10 cellular contexts compared by ENCODE assay signal in the genomic region with DNA sequence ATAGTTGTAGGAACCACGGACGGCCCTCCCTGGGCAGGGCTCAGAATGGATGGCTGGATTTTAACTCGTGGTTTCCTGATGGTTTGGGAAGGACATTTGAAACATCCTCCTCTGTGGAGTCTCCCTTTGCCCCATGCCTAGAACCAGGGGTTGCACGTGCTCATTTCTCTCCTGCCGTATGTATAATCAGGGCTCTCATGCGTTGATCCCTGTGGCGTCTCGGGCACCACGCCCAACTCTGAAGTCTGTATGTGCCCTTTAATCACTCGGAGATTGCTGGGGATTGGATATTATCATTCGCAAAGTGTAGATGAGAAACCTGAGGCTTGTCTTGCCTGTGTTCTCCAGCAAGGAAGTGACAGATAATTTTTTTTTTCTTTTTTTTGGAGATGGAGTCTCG.
DNase-seq lines count a peak whose midpoint lies in the region; ATAC-seq lines count a peak whose summit lies in the region.
"Had no signal": no experiment of that assay in that cellular context is flagged by ENCODE, and none has a peak within 500 bp of the region (broad histone marks: within the 10 kb centered on the region; RNA-seq: fewer than 3 reads in every experiment).

No MANE protein-coding gene starts in this region.

- H3K9ac ChIP-seq in duodenal mucosa (ENCODE audit: low read depth in 1 of 2, low read length in 2 of 2): peak overlapping the region; percentile 20 to 65

- peak overlapping the region; percentile 55 for H3K27ac ChIP-seq in duodenal mucosa (ENCODE audit: low read depth, low read length)

- H3K4me1 Mint-ChIP-seq in activated CD4-positive, alpha-beta T cell treated with anti-CD3 and anti-CD28 coated beads, Interleukin-2, amount 10 ng/mL, durations not matched to agents 7 days and 5 days: peaks cover 27% of the 10 kb centered on the region
- H3K4me1 Mint-ChIP-seq in stimulated activated naive B cell treated with anti-CD40 and anti-IgM and Interleukin-4, amounts not matched to agents 10 μg/mL and 1 μg/mL and 100 μg/mL, for 72 hours: peaks cover 25 to 43% of the 10 kb centered on the region in 2 donors

- H3K27me3 Mint-ChIP-seq in activated CD4-positive, alpha-beta T cell treated with anti-CD3 and anti-CD28 coated beads, Interleukin-2, amount 10 ng/mL, durations not matched to agents 7 days and 5 days: no peaks in the 10 kb centered on the region
- no peaks in the 10 kb centered on the region for H3K27me3 Mint-ChIP-seq in stimulated activated naive B cell treated with anti-CD40 and anti-IgM and Interleukin-4, amounts not matched to agents 10 μg/mL and 1 μg/mL and 100 μg/mL, for 72 hours

- peak overlapping the region; percentile 69 for H3K4me3 Mint-ChIP-seq in activated CD4-positive, alpha-beta T cell treated with anti-CD3 and anti-CD28 coated beads, Interleukin-2, amount 10 ng/mL, durations not matched to agents 7 days and 5 days
- peak overlapping the region; percentile 87 to 89 for H3K4me3 Mint-ChIP-seq in stimulated activated naive B cell treated with anti-CD40 and anti-IgM and Interleukin-4, amounts not matched to agents 10 μg/mL and 1 μg/mL and 100 μg/mL, for 72 hours

- peak; percentile 24 to 26 for ATAC-seq in stimulated activated naive B cell treated with anti-CD40 and anti-IgM and Interleukin-4, amounts not matched to agents 10 μg/mL and 1 μg/mL and 100 μg/mL, for 72 hours (replicated peaks)
- no peak for ATAC-seq in GM18870 (IDR thresholded peaks at IDR 0.05; ENCODE audit: unreplicated experiment)
- no peak for ATAC-seq in activated CD4-positive, CD25-positive, alpha-beta regulatory T cell treated with anti-CD3 and anti-CD28 coated beads, Interleukin-2, amount 50 U/mL, for 24 hours

- no peaks in the 10 kb centered on the region for H3K36me3 ChIP-seq in duodenal mucosa (ENCODE audit: control insufficient read depth in 1 of 2, insufficient read depth in 2 of 2, low read length in 2 of 2)

- H3K27ac Mint-ChIP-seq in activated CD4-positive, alpha-beta T cell treated with anti-CD3 and anti-CD28 coated beads, Interleukin-2, amount 10 ng/mL, durations not matched to agents 7 days and 5 days: peak overlapping the region; percentile 97
- peak overlapping the region; percentile 98 for H3K27ac Mint-ChIP-seq in stimulated activated naive B cell treated with anti-CD40 and anti-IgM and Interleukin-4, amounts not matched to agents 10 μg/mL and 1 μg/mL and 100 μg/mL, for 72 hours

- no peak for DNase-seq in activated CD4-positive, alpha-beta T cell treated with anti-CD3 and anti-CD28 coated beads, Interleukin-2, amount 10 ng/mL, durations not matched to agents 7 days and 5 days
- no peak for DNase-seq in activated CD4-positive, alpha-beta T cell treated with anti-CD3 and anti-CD28 coated beads for 1 hour
- DNase-seq in NCI-H345 treated with DMSO at 0.1 percent for 48 hours (lab: John Stamatoyannopoulos, UW; ENCODE audit: unreplicated experiment) (peak; percentile 67), GM03348 (ENCODE audit: low spot score) (no peak)
- DNase-seq in stimulated activated naive B cell treated with anti-CD40 and anti-IgM and Interleukin-4, amounts not matched to agents 10 μg/mL and 1 μg/mL and 100 μg/mL, for 72 hours: no peak
- DNase-seq: mesendoderm, NCI-H524 had no signal

- peaks cover 32 to 33% of the 10 kb centered on the region in 2 donors for H3K4me1 ChIP-seq in duodenal mucosa (ENCODE audit: control insufficient read depth in 1 of 2, insufficient read depth in 2 of 2, low read length in 2 of 2)

- peak overlapping the region; percentile 62 to 64 for H3K4me3 ChIP-seq in duodenal mucosa (ENCODE audit: low read depth in 1 of 2, low read length in 2 of 2)

- POLR2A ChIA-PET in activated CD4-positive, alpha-beta T cell treated with anti-CD3 and anti-CD28 coated beads, Interleukin-2, amount 10 ng/mL, durations not matched to agents 7 days and 5 days (lab: Charles Lee): no interaction called here

- CTCF ChIA-PET in activated CD4-positive, alpha-beta T cell treated with anti-CD3 and anti-CD28 coated beads, Interleukin-2, amount 10 ng/mL, durations not matched to agents 7 days and 5 days (lab: Charles Lee): interaction anchor here (0.8 to 1.4 kb wide), 2 partner anchors 11 to 16 kb away, joined by 3 read pairs; no protein-coding TSS in a partner anchor

- H3K36me3 Mint-ChIP-seq in activated CD4-positive, alpha-beta T cell treated with anti-CD3 and anti-CD28 coated beads, Interleukin-2, amount 10 ng/mL, durations not matched to agents 7 days and 5 days (ENCODE audit: low read depth): peaks cover 2% of the 10 kb centered on the region
- H3K36me3 Mint-ChIP-seq in stimulated activated naive B cell treated with anti-CD40 and anti-IgM and Interleukin-4, amounts not matched to agents 10 μg/mL and 1 μg/mL and 100 μg/mL, for 72 hours: peaks cover 4 to 13% of the 10 kb centered on the region in 2 donors

- H3K9me3 Mint-ChIP-seq in activated CD4-positive, alpha-beta T cell treated with anti-CD3 and anti-CD28 coated beads, Interleukin-2, amount 10 ng/mL, durations not matched to agents 7 days and 5 days: no peaks in the 10 kb centered on the region
- no peaks in the 10 kb centered on the region for H3K9me3 Mint-ChIP-seq in stimulated activated naive B cell treated with anti-CD40 and anti-IgM and Interleukin-4, amounts not matched to agents 10 μg/mL and 1 μg/mL and 100 μg/mL, for 72 hours

- no peaks in the 10 kb centered on the region for H3K27me3 ChIP-seq in duodenal mucosa (ENCODE audit: control insufficient read depth in 1 of 2, insufficient read depth in 2 of 2, low read length in 2 of 2)

- no peaks in the 10 kb centered on the region for H3K9me3 ChIP-seq in duodenal mucosa (ENCODE audit: control insufficient read depth in 1 of 2, low read length in 2 of 2)

Comparison
In these comparisons a context has a peak if more than half of its experiments do, and no peak if none do; other contexts are left out.
1. ATAC-seq: peak in stimulated activated naive B cell treated with anti-CD40 and anti-IgM and Interleukin-4, amounts not matched to agents 10 μg/mL and 1 μg/mL and 100 μg/mL, for 72 hours (2 of 2); none in GM18870 (single experiment) and activated CD4-positive, CD25-positive, alpha-beta regulatory T cell treated with anti-CD3 and anti-CD28 coated beads, Interleukin-2, amount 50 U/mL, for 24 hours (0 of 2).